Comparison of ENCODE assay signal across 1 cellular context in genomic region chr2:70087703-70088507, GRCh38.
TF ChIP-seq lines count a peak whose summit lies in the region.

No MANE protein-coding gene starts in this region.

TF ChIP-seq in HEK293, 187 proteins besides CTCF, POLR2A, EP300 and RAD21 (continued from another document):
- TF ChIP-seq BCL6B (tag by site-specific recombination; IDR thresholded peaks at IDR 0.05) = no peak
- no peak for TF ChIP-seq ZNF488 (tag by site-specific recombination; IDR thresholded peaks at IDR 0.05)
- TF ChIP-seq ZNF660 (tag by site-specific recombination; IDR thresholded peaks at IDR 0.05) = no peak
- no peak for TF ChIP-seq ZNF529 (tag by site-specific recombination; IDR thresholded peaks at IDR 0.05; ENCODE audit: insufficient replicate concordance)
- TF ChIP-seq BCL11A (tag by site-specific recombination; IDR thresholded peaks at IDR 0.05; ENCODE audit: low read depth) = no peak
- no peak for TF ChIP-seq ZNF549 (tag by site-specific recombination; IDR thresholded peaks at IDR 0.05)
- no peak for TF ChIP-seq ZNF354C (tag by site-specific recombination; IDR thresholded peaks at IDR 0.05; ENCODE audit: borderline replicate concordance, low read depth)
- TF ChIP-seq GLIS2 (tag by site-specific recombination; IDR thresholded peaks at IDR 0.05) = peak; percentile 54
- TF ChIP-seq PRDM6 (tag by site-specific recombination; IDR thresholded peaks at IDR 0.05) = no peak
- TF ChIP-seq ZBTB26 (tag by site-specific recombination; optimal IDR thresholded peaks at IDR 0.05) = peak; percentile 80
- no peak for TF ChIP-seq ZNF555 (tag by site-specific recombination; conservative IDR thresholded peaks at IDR 0.05)
- no peak for TF ChIP-seq ZNF184 (tag by site-specific recombination; IDR thresholded peaks at IDR 0.05)
- TF ChIP-seq EGR2 (tag by site-specific recombination; IDR thresholded peaks at IDR 0.05; ENCODE audit: low read depth) = no peak
- no peak for TF ChIP-seq ZNF202 (tag by site-specific recombination; IDR thresholded peaks at IDR 0.05; ENCODE audit: borderline replicate concordance)
- TF ChIP-seq HOXC10 (CRISPR knock-in tag; IDR thresholded peaks at IDR 0.05) = no peak
- TF ChIP-seq ZNF785 (tag by site-specific recombination; IDR thresholded peaks at IDR 0.05) = no peak
- peak; percentile 58; the same call in 1 of the 2 replicates for TF ChIP-seq ZBTB17 (tag by site-specific recombination; IDR thresholded peaks at IDR 0.05)
- TF ChIP-seq PBX3 (CRISPR knock-in tag; IDR thresholded peaks at IDR 0.05) = no peak
- no peak for TF ChIP-seq ZFP41 (tag by site-specific recombination; IDR thresholded peaks at IDR 0.05; ENCODE audit: borderline replicate concordance)
- 0 out of 2 replicates have a peak, but pooled peaks have one; percentile 9 for TF ChIP-seq ZNF433 (tag by site-specific recombination; IDR thresholded peaks at IDR 0.05; ENCODE audit: low read depth)
- no peak for TF ChIP-seq ZNF518A (tag by site-specific recombination; conservative IDR thresholded peaks at IDR 0.05; ENCODE audit: low read depth)
- no peak for TF ChIP-seq GFI1B (tag by site-specific recombination; IDR thresholded peaks at IDR 0.05)
- no peak for TF ChIP-seq ZNF292 (tag by site-specific recombination; IDR thresholded peaks at IDR 0.05; ENCODE audit: borderline replicate concordance, low read depth)
- no peak for TF ChIP-seq TSHZ1 (tag by site-specific recombination; IDR thresholded peaks at IDR 0.05; ENCODE audit: borderline replicate concordance)
